ENCODE assay signal across 1 cellular context in genomic region chr20:36605309-36606170, GRCh38.
TF ChIP-seq lines count a peak whose summit lies in the region.

A gene with protein sequence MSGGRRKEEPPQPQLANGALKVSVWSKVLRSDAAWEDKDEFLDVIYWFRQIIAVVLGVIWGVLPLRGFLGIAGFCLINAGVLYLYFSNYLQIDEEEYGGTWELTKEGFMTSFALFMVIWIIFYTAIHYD (plus strand): TSS chr20:36605779. CDS start chr20:36605952, 173 bp downstream.

TF ChIP-seq in HepG2, 621 proteins besides CTCF, POLR2A, EP300 and RAD21 (continued from another document and continues in another):
- TF ChIP-seq MYPOP (CRISPR knock-in tag; IDR thresholded peaks at IDR 0.05), result peak; percentile 95
- TF ChIP-seq KLF11 (CRISPR knock-in tag; IDR thresholded peaks at IDR 0.05), result peak; percentile 96
- TF ChIP-seq CHCHD3 (CRISPR knock-in tag; IDR thresholded peaks at IDR 0.05), result peak; percentile 89; the same call in 1 of the 2 replicates
- TF ChIP-seq KLF6 (CRISPR knock-in tag; IDR thresholded peaks at IDR 0.05), result peak; percentile 91
- no peak for TF ChIP-seq ZNF562 (CRISPR knock-in tag; IDR thresholded peaks at IDR 0.05; ENCODE audit: borderline replicate concordance)
- TF ChIP-seq GABPA (IDR thresholded peaks at IDR 0.05; ENCODE audit: low read depth, low read length), result peak; percentile 91
- peak; percentile 97 for TF ChIP-seq GABPA (CRISPR knock-in tag; IDR thresholded peaks at IDR 0.05; ENCODE audit: low read depth)
- peak; percentile 94; the same call in 1 of the 2 replicates for TF ChIP-seq ZNF790 (CRISPR knock-in tag; IDR thresholded peaks at IDR 0.05; ENCODE audit: borderline replicate concordance)
- peak in 1 of 2 experiments; percentile 62; a peak in 1 of 4 replicates for TF ChIP-seq REST (IDR thresholded peaks at IDR 0.05; ENCODE audit: borderline replicate concordance in 1 of 2, low read depth in 1 of 2, low read length in 2 of 2)
- TF ChIP-seq, protein P1, sequence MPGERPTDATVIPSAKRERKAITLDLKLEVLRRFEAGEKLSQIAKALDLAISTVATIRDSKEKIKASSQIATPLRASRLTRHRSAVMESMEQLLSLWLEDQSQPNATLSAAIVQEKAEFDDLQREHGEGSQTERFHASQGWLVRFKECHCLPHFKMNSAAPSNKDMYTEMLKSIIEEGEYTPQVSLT (CRISPR knock-in tag; IDR thresholded peaks at IDR 0.05; ENCODE audit: borderline replicate concordance, low read depth), result peak; percentile 50; the same call in 1 of the 2 replicates
- TF ChIP-seq ZBTB37 (CRISPR knock-in tag; IDR thresholded peaks at IDR 0.05), result no peak
- TF ChIP-seq, protein P2, sequence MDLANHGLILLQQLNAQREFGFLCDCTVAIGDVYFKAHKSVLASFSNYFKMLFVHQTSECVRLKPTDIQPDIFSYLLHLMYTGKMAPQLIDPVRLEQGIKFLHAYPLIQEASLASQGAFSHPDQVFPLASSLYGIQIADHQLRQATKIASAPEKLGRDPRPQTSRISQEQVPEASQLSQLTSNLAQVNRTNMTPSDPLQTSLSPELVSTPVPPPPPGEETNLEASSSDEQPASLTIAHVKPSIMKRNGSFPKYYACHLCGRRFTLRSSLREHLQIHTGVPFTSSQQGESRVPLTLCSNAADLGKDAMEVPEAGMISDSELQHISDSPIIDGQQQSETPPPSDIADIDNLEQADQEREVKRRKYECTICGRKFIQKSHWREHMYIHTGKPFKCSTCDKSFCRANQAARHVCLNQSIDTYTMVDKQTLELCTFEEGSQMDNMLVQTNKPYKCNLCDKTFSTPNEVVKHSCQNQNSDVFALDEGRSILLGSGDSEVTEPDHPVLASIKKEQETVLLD (CRISPR knock-in tag; IDR thresholded peaks at IDR 0.05; ENCODE audit: low read depth), result peak; percentile 88; the same call in 1 of the 2 replicates
- TF ChIP-seq, protein P3, sequence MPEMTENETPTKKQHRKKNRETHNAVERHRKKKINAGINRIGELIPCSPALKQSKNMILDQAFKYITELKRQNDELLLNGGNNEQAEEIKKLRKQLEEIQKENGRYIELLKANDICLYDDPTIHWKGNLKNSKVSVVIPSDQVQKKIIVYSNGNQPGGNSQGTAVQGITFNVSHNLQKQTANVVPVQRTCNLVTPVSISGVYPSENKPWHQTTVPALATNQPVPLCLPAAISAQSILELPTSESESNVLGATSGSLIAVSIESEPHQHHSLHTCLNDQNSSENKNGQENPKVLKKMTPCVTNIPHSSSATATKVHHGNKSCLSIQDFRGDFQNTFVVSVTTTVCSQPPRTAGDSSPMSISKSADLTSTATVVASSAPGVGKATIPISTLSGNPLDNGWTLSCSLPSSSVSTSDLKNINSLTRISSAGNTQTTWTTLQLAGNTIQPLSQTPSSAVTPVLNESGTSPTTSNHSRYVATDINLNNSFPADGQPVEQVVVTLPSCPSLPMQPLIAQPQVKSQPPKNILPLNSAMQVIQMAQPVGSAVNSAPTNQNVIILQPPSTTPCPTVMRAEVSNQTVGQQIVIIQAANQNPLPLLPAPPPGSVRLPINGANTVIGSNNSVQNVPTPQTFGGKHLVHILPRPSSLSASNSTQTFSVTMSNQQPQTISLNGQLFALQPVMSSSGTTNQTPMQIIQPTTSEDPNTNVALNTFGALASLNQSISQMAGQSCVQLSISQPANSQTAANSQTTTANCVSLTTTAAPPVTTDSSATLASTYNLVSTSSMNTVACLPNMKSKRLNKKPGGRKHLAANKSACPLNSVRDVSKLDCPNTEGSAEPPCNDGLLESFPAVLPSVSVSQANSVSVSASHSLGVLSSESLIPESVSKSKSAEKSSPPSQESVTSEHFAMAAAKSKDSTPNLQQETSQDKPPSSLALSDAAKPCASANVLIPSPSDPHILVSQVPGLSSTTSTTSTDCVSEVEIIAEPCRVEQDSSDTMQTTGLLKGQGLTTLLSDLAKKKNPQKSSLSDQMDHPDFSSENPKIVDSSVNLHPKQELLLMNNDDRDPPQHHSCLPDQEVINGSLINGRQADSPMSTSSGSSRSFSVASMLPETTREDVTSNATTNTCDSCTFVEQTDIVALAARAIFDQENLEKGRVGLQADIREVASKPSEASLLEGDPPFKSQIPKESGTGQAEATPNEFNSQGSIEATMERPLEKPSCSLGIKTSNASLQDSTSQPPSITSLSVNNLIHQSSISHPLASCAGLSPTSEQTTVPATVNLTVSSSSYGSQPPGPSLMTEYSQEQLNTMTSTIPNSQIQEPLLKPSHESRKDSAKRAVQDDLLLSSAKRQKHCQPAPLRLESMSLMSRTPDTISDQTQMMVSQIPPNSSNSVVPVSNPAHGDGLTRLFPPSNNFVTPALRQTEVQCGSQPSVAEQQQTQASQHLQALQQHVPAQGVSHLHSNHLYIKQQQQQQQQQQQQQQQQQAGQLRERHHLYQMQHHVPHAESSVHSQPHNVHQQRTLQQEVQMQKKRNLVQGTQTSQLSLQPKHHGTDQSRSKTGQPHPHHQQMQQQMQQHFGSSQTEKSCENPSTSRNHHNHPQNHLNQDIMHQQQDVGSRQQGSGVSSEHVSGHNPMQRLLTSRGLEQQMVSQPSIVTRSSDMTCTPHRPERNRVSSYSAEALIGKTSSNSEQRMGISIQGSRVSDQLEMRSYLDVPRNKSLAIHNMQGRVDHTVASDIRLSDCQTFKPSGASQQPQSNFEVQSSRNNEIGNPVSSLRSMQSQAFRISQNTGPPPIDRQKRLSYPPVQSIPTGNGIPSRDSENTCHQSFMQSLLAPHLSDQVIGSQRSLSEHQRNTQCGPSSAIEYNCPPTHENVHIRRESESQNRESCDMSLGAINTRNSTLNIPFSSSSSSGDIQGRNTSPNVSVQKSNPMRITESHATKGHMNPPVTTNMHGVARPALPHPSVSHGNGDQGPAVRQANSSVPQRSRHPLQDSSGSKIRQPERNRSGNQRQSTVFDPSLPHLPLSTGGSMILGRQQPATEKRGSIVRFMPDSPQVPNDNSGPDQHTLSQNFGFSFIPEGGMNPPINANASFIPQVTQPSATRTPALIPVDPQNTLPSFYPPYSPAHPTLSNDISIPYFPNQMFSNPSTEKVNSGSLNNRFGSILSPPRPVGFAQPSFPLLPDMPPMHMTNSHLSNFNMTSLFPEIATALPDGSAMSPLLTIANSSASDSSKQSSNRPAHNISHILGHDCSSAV (CRISPR knock-in tag; IDR thresholded peaks at IDR 0.05; ENCODE audit: borderline replicate concordance), result no peak
- TF ChIP-seq SKI (IDR thresholded peaks at IDR 0.05; ENCODE audit: partially characterized antibody), result peak; percentile 79
- TF ChIP-seq ZFP41 (CRISPR knock-in tag; IDR thresholded peaks at IDR 0.05; ENCODE audit: borderline replicate concordance), result peak; percentile 84; the same call in 1 of the 2 replicates
- peak; percentile 96 for TF ChIP-seq ZNF639 (CRISPR knock-in tag; conservative IDR thresholded peaks at IDR 0.05)
- peak; percentile 16; the same call in 1 of the 2 replicates for TF ChIP-seq MXD3 (CRISPR knock-in tag; IDR thresholded peaks at IDR 0.05)
- TF ChIP-seq, protein P4, sequence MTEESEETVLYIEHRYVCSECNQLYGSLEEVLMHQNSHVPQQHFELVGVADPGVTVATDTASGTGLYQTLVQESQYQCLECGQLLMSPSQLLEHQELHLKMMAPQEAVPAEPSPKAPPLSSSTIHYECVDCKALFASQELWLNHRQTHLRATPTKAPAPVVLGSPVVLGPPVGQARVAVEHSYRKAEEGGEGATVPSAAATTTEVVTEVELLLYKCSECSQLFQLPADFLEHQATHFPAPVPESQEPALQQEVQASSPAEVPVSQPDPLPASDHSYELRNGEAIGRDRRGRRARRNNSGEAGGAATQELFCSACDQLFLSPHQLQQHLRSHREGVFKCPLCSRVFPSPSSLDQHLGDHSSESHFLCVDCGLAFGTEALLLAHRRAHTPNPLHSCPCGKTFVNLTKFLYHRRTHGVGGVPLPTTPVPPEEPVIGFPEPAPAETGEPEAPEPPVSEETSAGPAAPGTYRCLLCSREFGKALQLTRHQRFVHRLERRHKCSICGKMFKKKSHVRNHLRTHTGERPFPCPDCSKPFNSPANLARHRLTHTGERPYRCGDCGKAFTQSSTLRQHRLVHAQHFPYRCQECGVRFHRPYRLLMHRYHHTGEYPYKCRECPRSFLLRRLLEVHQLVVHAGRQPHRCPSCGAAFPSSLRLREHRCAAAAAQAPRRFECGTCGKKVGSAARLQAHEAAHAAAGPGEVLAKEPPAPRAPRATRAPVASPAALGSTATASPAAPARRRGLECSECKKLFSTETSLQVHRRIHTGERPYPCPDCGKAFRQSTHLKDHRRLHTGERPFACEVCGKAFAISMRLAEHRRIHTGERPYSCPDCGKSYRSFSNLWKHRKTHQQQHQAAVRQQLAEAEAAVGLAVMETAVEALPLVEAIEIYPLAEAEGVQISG (CRISPR knock-in tag; IDR thresholded peaks at IDR 0.05), result peak; percentile 96
- TF ChIP-seq ZBTB1 (CRISPR knock-in tag; IDR thresholded peaks at IDR 0.05; ENCODE audit: borderline replicate concordance), result no peak
- TF ChIP-seq CSRNP1 (CRISPR knock-in tag; IDR thresholded peaks at IDR 0.05), result peak; percentile 95
- TF ChIP-seq ETV5 (CRISPR knock-in tag; IDR thresholded peaks at IDR 0.05; ENCODE audit: borderline replicate concordance), result peak; percentile 91
